In the genomic region with DNA sequence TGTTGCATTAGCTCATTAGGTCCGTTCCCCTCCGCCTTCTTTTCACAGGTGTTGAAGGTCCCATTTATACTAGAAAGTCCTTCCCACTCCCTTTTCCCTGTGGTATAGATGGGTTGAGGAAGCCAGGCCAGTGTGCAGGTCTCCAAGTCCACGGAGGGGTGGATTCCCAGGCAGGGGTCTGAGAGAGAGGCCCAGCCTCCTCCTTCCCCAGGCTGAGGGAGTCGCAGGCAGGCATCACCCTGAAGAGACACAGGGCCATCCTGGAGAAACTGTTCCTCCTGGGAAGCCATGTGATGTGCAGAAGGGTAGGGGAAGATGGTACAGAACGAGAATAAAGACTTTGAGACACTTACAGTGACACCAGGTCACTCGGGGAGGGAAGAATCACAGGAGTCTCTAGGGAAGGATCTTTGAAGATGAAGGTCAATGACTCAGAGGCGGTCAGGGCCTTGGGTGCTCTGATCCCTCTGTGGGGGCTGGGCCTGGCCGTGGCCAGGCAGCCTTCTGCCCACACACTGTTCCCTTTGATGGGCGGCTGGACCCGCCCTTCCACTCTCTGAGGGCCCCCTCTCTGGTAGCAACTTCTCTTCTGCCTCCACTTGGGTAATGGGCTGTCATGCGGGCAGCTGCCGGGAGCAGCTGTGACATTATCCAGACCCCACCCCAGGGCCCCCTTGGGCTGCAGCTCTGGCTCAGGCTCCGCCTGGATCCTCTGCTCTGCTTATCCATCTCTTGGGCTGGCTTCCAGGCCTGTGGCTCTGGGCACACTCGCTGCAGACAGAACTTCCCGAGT, we compare ENCODE assay signal across 12 cellular contexts. TPM values are rescaled to one million over a fixed set of nuclear protein-coding genes. Genes with fewer than 3 reads are reported as not detected.
DNase-seq lines count a peak whose midpoint lies in the region; ATAC-seq and TF ChIP-seq lines count a peak whose summit lies in the region.
"Had no signal": no experiment of that assay in that cellular context is flagged by ENCODE, and none has a peak within 500 bp of the region (broad histone marks: within the 10 kb centered on the region; RNA-seq: fewer than 3 reads in every experiment).

No MANE protein-coding gene starts in this region.

- H3K36me3 ChIP-seq in mesodermal cell (ENCODE audit: control insufficient read depth, insufficient read depth, low read length) (no peaks in the 10 kb centered on the region), GM23338 (ENCODE audit: insufficient read depth) (no peaks in the 10 kb centered on the region)
- H3K36me3 ChIP-seq: thoracic aorta had no signal

- H3K4me1 ChIP-seq in mesodermal cell (ENCODE audit: control insufficient read depth, insufficient read depth, low read length, poor library complexity, severe bottlenecking) (peaks cover 52% of the 10 kb centered on the region), GM23338 (ENCODE audit: insufficient read depth) (peaks cover 14% of the 10 kb centered on the region)

- no peaks in the 10 kb centered on the region for H3K79me2 ChIP-seq in GM23338 (replicated peaks; ENCODE audit: insufficient read depth)

- H3K27me3 ChIP-seq in GM23338 (ENCODE audit: insufficient read depth), result no peaks in the 10 kb centered on the region

- H3K27ac Mint-ChIP-seq in GM23338, result no peak overlapping the region
- H3K27ac Mint-ChIP-seq in HFFc6, result no peak overlapping the region

- H3F3A ChIP-seq in GM23338 (replicated peaks; ENCODE audit: low read depth), result no peaks in the 10 kb centered on the region

- peak overlapping the region; percentile 39 for H3K27ac ChIP-seq in mesodermal cell (ENCODE audit: low read depth, low read length, severe bottlenecking)
- H3K27ac ChIP-seq in substantia nigra (ENCODE audit: low read depth, low read length, poor library complexity, severe bottlenecking), result peak overlapping the region; percentile 19
- H3K27ac ChIP-seq in GM23338 (ENCODE audit: low read depth), result no peak overlapping the region
- H3K27ac ChIP-seq: thoracic aorta had no signal

- H3K27me3 Mint-ChIP-seq in GM23338 (ENCODE audit: insufficient read depth, low read depth, poor library complexity) (peaks cover 15% of the 10 kb centered on the region), HFFc6 (ENCODE audit: insufficient read depth) (peaks cover 6% of the 10 kb centered on the region)

- H3K9me3 ChIP-seq in mesodermal cell (ENCODE audit: control insufficient read depth, low read length), result no peaks in the 10 kb centered on the region
- H3K9me3 ChIP-seq: thoracic aorta had no signal

- no peak for ATAC-seq in GM23338
- no peak for ATAC-seq in GM21825 (IDR thresholded peaks at IDR 0.05; ENCODE audit: unreplicated experiment)
- no peak for ATAC-seq in HG03196 (IDR thresholded peaks at IDR 0.05; ENCODE audit: unreplicated experiment)

- no peaks in the 10 kb centered on the region; the same call in 2 of the 3 replicates for H3K9me3 Mint-ChIP-seq in GM23338
- no peaks in the 10 kb centered on the region for H3K9me3 Mint-ChIP-seq in HFFc6
- H3K9me3 Mint-ChIP-seq: brain had no signal

- no peaks in the 10 kb centered on the region for H3K9me2 ChIP-seq in GM23338 (ENCODE audit: insufficient read depth)

- peaks cover 42% of the 10 kb centered on the region for H3K4me1 Mint-ChIP-seq in GM23338
- peaks cover 60% of the 10 kb centered on the region for H3K4me1 Mint-ChIP-seq in HFFc6 (ENCODE audit: low read depth)

- H2AFZ ChIP-seq in GM23338, result no peak overlapping the region

- H4K20me1 ChIP-seq in GM23338 (replicated peaks; ENCODE audit: insufficient read depth), result no peaks in the 10 kb centered on the region

- WGBS in mesodermal cell (ENCODE audit: insufficient coverage in 2 of 2), 2 experiments, result 57 to 68% methylated on average over 9 to 10 of the region's 15 CpGs

- no peak overlapping the region for H3K4me2 ChIP-seq in GM23338

- TF ChIP-seq CTCF in cardiac fibroblast (IDR thresholded peaks at IDR 0.05; ENCODE audit: low read depth, low read length), result no peak
- no peak for TF ChIP-seq CTCF in GM23338 (conservative IDR thresholded peaks at IDR 0.05; ENCODE audit: low read depth in 2 of 2)
- TF ChIP-seq CTCF in HFFc6 (IDR thresholded peaks at IDR 0.05), result no peak

- no peak overlapping the region for H3K4me3 ChIP-seq in cardiac fibroblast (replicated peaks in 1 of 2; ENCODE audit: low read depth in 2 of 2, low read length in 2 of 2)
- H3K4me3 ChIP-seq in mesodermal cell (ENCODE audit: extremely low read depth, insufficient read depth, low read length, poor library complexity, severe bottlenecking), result no peak overlapping the region
- H3K4me3 ChIP-seq in GM23338, result no peak overlapping the region
- H3K4me3 ChIP-seq: thoracic aorta had no signal

- DNase-seq in M059J (ENCODE audit: low read depth), result peak; percentile 67
- DNase-seq in cardiac fibroblast (ENCODE audit: low read depth in 2 of 2), result peak; percentile 42 to 59
- DNase-seq in substantia nigra (lab: John Stamatoyannopoulos, UW), result peak in 14 of 49 donors; percentile 16 to 64 (median 35)
- DNase-seq in GM23338 (ENCODE audit: low spot score), result no peak
- no peak for DNase-seq in HFFc6
- DNase-seq: activated CD4-positive, alpha-beta T cell treated with anti-CD3 and anti-CD28 coated beads, Interleukin-2, amount 50 U/mL, for 48 hours; activated gamma-delta T cell had no signal

- no peak overlapping the region for H3K4me3 Mint-ChIP-seq in GM23338
- no peak overlapping the region for H3K4me3 Mint-ChIP-seq in HFFc6

- H3K36me3 Mint-ChIP-seq in GM23338 (ENCODE audit: low read depth) (no peaks in the 10 kb centered on the region), HFFc6 (ENCODE audit: low read depth) (no peaks in the 10 kb centered on the region)
- H3K36me3 Mint-ChIP-seq: brain had no signal

TF ChIP-seq in GM23338, 12 proteins besides CTCF, POLR2A, EP300 and RAD21 (continues in another document):
- no peak for TF ChIP-seq POLR2AphosphoS5 (IDR thresholded peaks at IDR 0.05; ENCODE audit: low read depth)
- TF ChIP-seq STAT1 (IDR thresholded peaks at IDR 0.05; ENCODE audit: unreplicated experiment), result no peak
- no peak for TF ChIP-seq ZNF114 (CRISPR knock-in tag; IDR thresholded peaks at IDR 0.05)
- TF ChIP-seq, protein P1, sequence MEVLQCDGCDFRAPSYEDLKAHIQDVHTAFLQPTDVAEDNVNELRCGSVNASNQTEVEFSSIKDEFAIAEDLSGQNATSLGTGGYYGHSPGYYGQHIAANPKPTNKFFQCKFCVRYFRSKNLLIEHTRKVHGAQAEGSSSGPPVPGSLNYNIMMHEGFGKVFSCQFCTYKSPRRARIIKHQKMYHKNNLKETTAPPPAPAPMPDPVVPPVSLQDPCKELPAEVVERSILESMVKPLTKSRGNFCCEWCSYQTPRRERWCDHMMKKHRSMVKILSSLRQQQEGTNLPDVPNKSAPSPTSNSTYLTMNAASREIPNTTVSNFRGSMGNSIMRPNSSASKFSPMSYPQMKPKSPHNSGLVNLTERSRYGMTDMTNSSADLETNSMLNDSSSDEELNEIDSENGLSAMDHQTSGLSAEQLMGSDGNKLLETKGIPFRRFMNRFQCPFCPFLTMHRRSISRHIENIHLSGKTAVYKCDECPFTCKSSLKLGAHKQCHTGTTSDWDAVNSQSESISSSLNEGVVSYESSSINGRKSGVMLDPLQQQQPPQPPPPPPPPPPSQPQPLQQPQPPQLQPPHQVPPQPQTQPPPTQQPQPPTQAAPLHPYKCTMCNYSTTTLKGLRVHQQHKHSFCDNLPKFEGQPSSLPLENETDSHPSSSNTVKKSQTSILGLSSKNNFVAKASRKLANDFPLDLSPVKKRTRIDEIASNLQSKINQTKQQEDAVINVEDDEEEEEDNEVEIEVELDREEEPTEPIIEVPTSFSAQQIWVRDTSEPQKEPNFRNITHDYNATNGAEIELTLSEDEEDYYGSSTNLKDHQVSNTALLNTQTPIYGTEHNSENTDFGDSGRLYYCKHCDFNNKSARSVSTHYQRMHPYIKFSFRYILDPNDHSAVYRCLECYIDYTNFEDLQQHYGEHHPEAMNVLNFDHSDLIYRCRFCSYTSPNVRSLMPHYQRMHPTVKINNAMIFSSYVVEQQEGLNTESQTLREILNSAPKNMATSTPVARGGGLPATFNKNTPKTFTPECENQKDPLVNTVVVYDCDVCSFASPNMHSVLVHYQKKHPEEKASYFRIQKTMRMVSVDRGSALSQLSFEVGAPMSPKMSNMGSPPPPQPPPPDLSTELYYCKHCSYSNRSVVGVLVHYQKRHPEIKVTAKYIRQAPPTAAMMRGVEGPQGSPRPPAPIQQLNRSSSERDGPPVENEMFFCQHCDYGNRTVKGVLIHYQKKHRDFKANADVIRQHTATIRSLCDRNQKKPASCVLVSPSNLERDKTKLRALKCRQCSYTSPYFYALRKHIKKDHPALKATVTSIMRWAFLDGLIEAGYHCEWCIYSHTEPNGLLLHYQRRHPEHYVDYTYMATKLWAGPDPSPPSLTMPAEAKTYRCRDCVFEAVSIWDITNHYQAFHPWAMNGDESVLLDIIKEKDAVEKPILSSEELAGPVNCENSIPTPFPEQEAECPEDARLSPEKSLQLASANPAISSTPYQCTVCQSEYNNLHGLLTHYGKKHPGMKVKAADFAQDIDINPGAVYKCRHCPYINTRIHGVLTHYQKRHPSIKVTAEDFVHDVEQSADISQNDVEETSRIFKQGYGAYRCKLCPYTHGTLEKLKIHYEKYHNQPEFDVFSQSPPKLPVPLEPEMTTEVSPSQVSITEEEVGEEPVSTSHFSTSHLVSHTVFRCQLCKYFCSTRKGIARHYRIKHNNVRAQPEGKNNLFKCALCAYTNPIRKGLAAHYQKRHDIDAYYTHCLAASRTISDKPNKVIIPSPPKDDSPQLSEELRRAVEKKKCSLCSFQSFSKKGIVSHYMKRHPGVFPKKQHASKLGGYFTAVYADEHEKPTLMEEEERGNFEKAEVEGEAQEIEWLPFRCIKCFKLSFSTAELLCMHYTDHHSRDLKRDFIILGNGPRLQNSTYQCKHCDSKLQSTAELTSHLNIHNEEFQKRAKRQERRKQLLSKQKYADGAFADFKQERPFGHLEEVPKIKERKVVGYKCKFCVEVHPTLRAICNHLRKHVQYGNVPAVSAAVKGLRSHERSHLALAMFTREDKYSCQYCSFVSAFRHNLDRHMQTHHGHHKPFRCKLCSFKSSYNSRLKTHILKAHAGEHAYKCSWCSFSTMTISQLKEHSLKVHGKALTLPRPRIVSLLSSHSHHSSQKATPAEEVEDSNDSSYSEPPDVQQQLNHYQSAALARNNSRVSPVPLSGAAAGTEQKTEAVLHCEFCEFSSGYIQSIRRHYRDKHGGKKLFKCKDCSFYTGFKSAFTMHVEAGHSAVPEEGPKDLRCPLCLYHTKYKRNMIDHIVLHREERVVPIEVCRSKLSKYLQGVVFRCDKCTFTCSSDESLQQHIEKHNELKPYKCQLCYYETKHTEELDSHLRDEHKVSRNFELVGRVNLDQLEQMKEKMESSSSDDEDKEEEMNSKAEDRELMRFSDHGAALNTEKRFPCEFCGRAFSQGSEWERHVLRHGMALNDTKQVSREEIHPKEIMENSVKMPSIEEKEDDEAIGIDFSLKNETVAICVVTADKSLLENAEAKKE (CRISPR knock-in tag; IDR thresholded peaks at IDR 0.05), result no peak

RNA-seq across cellular contexts. Expression of a gene that starts 45.1 kb away (rescaled TPM):
- total RNA-seq in M059J (2014; rRNA removed; shearing (Covaris generic)), result 81.9 and 102 TPM in 2 replicates
- 198 TPM for polyA plus RNA-seq in mesodermal cell (2013, experiment 1 of 2)
- polyA plus RNA-seq in mesodermal cell (2013, experiment 2 of 2), result 134 TPM
- 26.9 and 29.2 TPM in 2 replicates for total RNA-seq in GM23338 (2014; rRNA removed; shearing (Covaris generic))
- polyA plus RNA-seq in GM23338 (2016; fragmentation: Nextera tagmentation; extraction: Ambion mirVana), result 5.5 and 6.6 TPM in 2 replicates
- total RNA-seq in HFFc6 (2021; fragmentation: NEBNext Ultra II Directional; extraction: Animal tissue kit (Norgen Biotek cat#: 25700)), result 100 to 1,000 TPM; 128 to 146 (median 133) TPM

Comparison
In these comparisons a context has a peak if more than half of its experiments do, and no peak if none do; other contexts are left out.
1. DNase-seq: peak in M059J (single experiment) and cardiac fibroblast (2 of 2); none in GM23338 (single experiment) and HFFc6 (single experiment).